10 cellular contexts compared by ENCODE assay signal in genomic region chr5:115414406-115415142, GRCh38.
A peak's percentile ranks its signal among the peaks of the same experiment; 100 is the strongest.
DNase-seq lines count a peak whose midpoint lies in the region; ATAC-seq and TF ChIP-seq lines count a peak whose summit lies in the region.
"Had no signal": no experiment of that assay in that cellular context is flagged by ENCODE, and none has a peak within 500 bp of the region (broad histone marks: within the 10 kb centered on the region; RNA-seq: fewer than 3 reads in every experiment).

No MANE protein-coding gene starts in this region.

- no peak overlapping the region for H3K27ac Mint-ChIP-seq in glutamatergic neuron (ENCODE audit: unreplicated experiment)
- H3K27ac Mint-ChIP-seq: nephron had no signal

- H4K20me1 ChIP-seq in HCT116 (ENCODE audit: insufficient read depth), result no peaks in the 10 kb centered on the region

- TF ChIP-seq CTCF in HCT116 (IDR thresholded peaks at IDR 0.05 in 2 of 3, conservative IDR thresholded peaks at IDR 0.05 in 1 of 3; ENCODE audit: borderline replicate concordance in 1 of 3, insufficient read depth in 1 of 3, low read depth in 2 of 3, low read length in 2 of 3) (no peak), lower lobe of right lung (IDR thresholded peaks at IDR 0.05) (no peak), glutamatergic neuron (IDR thresholded peaks at IDR 0.05; ENCODE audit: partially characterized antibody, unreplicated experiment) (no peak)

- H3K36me3 ChIP-seq in HCT116 (ENCODE audit: control insufficient read depth in 1 of 2, insufficient read depth in 2 of 2, low read length in 2 of 2), result no peaks in the 10 kb centered on the region
- no peaks in the 10 kb centered on the region for H3K36me3 ChIP-seq in lower lobe of right lung
- H3K36me3 ChIP-seq: uterus had no signal

- peak; percentile 48 for ATAC-seq in HCT116
- peak; percentile 81 to 83 for ATAC-seq in lower lobe of right lung
- ATAC-seq in GM19035 (IDR thresholded peaks at IDR 0.05; ENCODE audit: unreplicated experiment), result no peak

- no peaks in the 10 kb centered on the region for H3K27me3 Mint-ChIP-seq in glutamatergic neuron (ENCODE audit: unreplicated experiment)

- peak overlapping the region; percentile 62 for H3K4me2 ChIP-seq in HCT116 (ENCODE audit: low read length)

- intact Hi-C loops in HCT116 (cut with micrococcal nuclease) (no loop called here), lower lobe of right lung (cut with DNase I) (no loop called here)

- TF ChIP-seq RAD21 in HCT116 (IDR thresholded peaks at IDR 0.05; ENCODE audit: low read depth), result no peak

- H3K9me2 ChIP-seq in HCT116 (ENCODE audit: insufficient read depth), result no peaks in the 10 kb centered on the region

- H3K9me3 Mint-ChIP-seq in glutamatergic neuron (ENCODE audit: unreplicated experiment), result no peaks in the 10 kb centered on the region

- H3K27ac ChIP-seq in HCT116 (ENCODE audit: low read depth, low read length) (no peak overlapping the region), lower lobe of right lung (peak overlapping the region; percentile 22)
- H3K27ac ChIP-seq: uterus had no signal

- H3K9ac ChIP-seq in HCT116 (ENCODE audit: low read length), result no peak overlapping the region; the same call in 1 of the 2 replicates

- H3K79me2 ChIP-seq in HCT116 (ENCODE audit: insufficient read depth, low read length), result no peaks in the 10 kb centered on the region

- DNase-seq in COLO668 (lab: John Stamatoyannopoulos, UW; ENCODE audit: unreplicated experiment) (peak; percentile 2), HCT116 (ENCODE audit: low read depth, low spot score) (no peak), astrocyte of the hippocampus (ENCODE audit: low read depth, low spot score) (peak; percentile 65), lower lobe of right lung (peak; percentile 45), glutamatergic neuron (no peak), NCI-H748 treated with DMSO at 0.1 percent for 48 hours (lab: John Stamatoyannopoulos, UW) (no peak)
- DNase-seq in stimulated activated CD4-positive, alpha-beta T cell treated with anti-CD3 and anti-CD28 coated beads, Interleukin-4, amount 100 ng/mL, for 1 hour, result no peak

- no peak overlapping the region for H3K4me3 Mint-ChIP-seq in glutamatergic neuron (ENCODE audit: unreplicated experiment)
- H3K4me3 Mint-ChIP-seq: nephron had no signal

- CTCF ChIA-PET in HCT116 (lab: Charles Lee), result interaction anchor here (1.2 to 1.3 kb wide), 2 partner anchors 12 to 160 kb away, joined by 3 read pairs; no protein-coding TSS in a partner anchor

- no peak for TF ChIP-seq POLR2A in HCT116 (IDR thresholded peaks at IDR 0.05; ENCODE audit: borderline replicate concordance, extremely low read depth, insufficient read depth, insufficient read length)

- H2AFZ ChIP-seq in HCT116 (ENCODE audit: low read depth, low read length, poor library complexity, severe bottlenecking), result peak overlapping the region; percentile 24

- BruUV-seq in HCT116 (replicated peaks; lab: Mats Ljungman, UMichigan), result TSS peak; percentile 59

- no peaks in the 10 kb centered on the region for H3K36me3 Mint-ChIP-seq in glutamatergic neuron (ENCODE audit: unreplicated experiment)

- H3K4me1 ChIP-seq in HCT116 (ENCODE audit: control insufficient read depth in 1 of 2, insufficient read depth in 2 of 2, low read length in 2 of 2) (peaks cover 7 to 47% of the 10 kb centered on the region in 2 experiments; a peak in 3 of 4 replicates), lower lobe of right lung (peaks cover 10% of the 10 kb centered on the region)
- H3K4me1 ChIP-seq: uterus had no signal

- H3K4me3 ChIP-seq in HCT116 (replicated peaks in 1 of 2; ENCODE audit: low read depth in 1 of 2, low read length in 2 of 2) (0 out of 4 replicates have a peak overlapping the region, but pooled peaks of 1 of the 2 experiments have one; percentile 5), lower lobe of right lung (no peak overlapping the region)
- H3K4me3 ChIP-seq: uterus had no signal

- H3K4me1 Mint-ChIP-seq in glutamatergic neuron (ENCODE audit: low read depth, unreplicated experiment), result peaks cover 2% of the 10 kb centered on the region

- H3K9me3 ChIP-seq in HCT116 (ENCODE audit: control insufficient read depth in 1 of 2, insufficient read depth in 1 of 2, low read depth in 1 of 2, low read length in 2 of 2) (no peaks in the 10 kb centered on the region), lower lobe of right lung (no peaks in the 10 kb centered on the region)
- H3K9me3 ChIP-seq: uterus had no signal

- H3K27me3 ChIP-seq in HCT116 (ENCODE audit: insufficient read depth, low read length) (no peaks in the 10 kb centered on the region), lower lobe of right lung (ENCODE audit: low read depth) (no peaks in the 10 kb centered on the region)
- H3K27me3 ChIP-seq: uterus had no signal

- RAD21 ChIA-PET in HCT116 (lab: Charles Lee; ENCODE audit: low non-redundant PET in 1 of 2, low total read pairs in 2 of 2, uncharacterized antibody in 2 of 2, unreplicated experiment in 2 of 2), result no interaction called here

- POLR2A ChIA-PET in HCT116 (lab: Charles Lee), result interaction anchor here (1.1 kb wide), 1 partner anchor 30 kb away, joined by 3 read pairs; no protein-coding TSS in a partner anchor

TF ChIP-seq in HCT116, 20 proteins besides CTCF, POLR2A, EP300 and RAD21:
- no peak for TF ChIP-seq POLR2AphosphoS5 (IDR thresholded peaks at IDR 0.05; ENCODE audit: low read depth, low read length)
- TF ChIP-seq MAX (IDR thresholded peaks at IDR 0.05), result peak; percentile 38; the same call in 1 of the 2 replicates
- TF ChIP-seq ATF3 (IDR thresholded peaks at IDR 0.05), result no peak
- no peak for TF ChIP-seq EGR1 (IDR thresholded peaks at IDR 0.05; ENCODE audit: low read depth)
- TF ChIP-seq EZH2phosphoT487 (IDR thresholded peaks at IDR 0.05; ENCODE audit: borderline replicate concordance), result no peak

Comparison
In these comparisons a context has a peak if more than half of its experiments do, and no peak if none do; other contexts are left out.
1. DNase-seq: peak in COLO668 (single experiment), astrocyte of the hippocampus (single experiment) and lower lobe of right lung (single experiment); none in HCT116 (single experiment), glutamatergic neuron (single experiment), stimulated activated CD4-positive, alpha-beta T cell treated with anti-CD3 and anti-CD28 coated beads, Interleukin-4, amount 100 ng/mL, for 1 hour (single experiment) and NCI-H748 treated with DMSO at 0.1 percent for 48 hours (single experiment).